23 cellular contexts compared by ENCODE assay signal in the genomic region with DNA sequence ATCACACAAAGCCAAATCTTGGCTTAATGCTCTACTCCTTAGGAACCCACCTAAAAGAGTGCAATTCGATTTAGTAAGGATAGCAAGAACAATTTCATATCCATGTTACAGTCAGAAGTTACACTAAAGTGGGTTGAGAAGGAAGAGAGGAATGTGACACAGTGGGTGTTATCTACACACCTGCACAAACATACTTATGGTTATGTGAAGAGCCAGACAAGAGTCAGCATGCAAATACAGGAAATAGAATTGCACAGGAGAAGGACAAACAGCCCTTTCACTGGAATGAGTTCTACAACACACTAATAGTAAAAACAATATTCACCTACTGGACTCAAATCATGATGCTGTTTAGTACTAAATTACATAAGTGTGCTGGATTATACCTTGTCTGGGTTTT.
DNase-seq lines count a peak whose midpoint lies in the region; ATAC-seq and TF ChIP-seq lines count a peak whose summit lies in the region.
"Had no signal": no experiment of that assay in that cellular context is flagged by ENCODE, and none has a peak within 500 bp of the region (broad histone marks: within the 10 kb centered on the region; RNA-seq: fewer than 3 reads in every experiment).

No MANE protein-coding gene starts in this region.

- H3K36me3 ChIP-seq in RWPE2 (ENCODE audit: low read depth) (no peaks in the 10 kb centered on the region), lower lobe of right lung (no peaks in the 10 kb centered on the region)
- H3K36me3 ChIP-seq: neutrophil, right atrium auricular region, SJSA1 had no signal

- no peak overlapping the region for H3K27ac Mint-ChIP-seq in osteocyte (ENCODE audit: unreplicated experiment)
- H3K27ac Mint-ChIP-seq: activated naive CD4-positive, alpha-beta T cell treated with anti-CD3 and anti-CD28 coated beads, Interleukin-2, amount 10 ng/mL, durations not matched to agents 7 days and 5 days; CD8-positive, alpha-beta T cell; T-helper 17 cell had no signal

- no peak overlapping the region for H3K4me3 Mint-ChIP-seq in osteocyte (ENCODE audit: unreplicated experiment)
- H3K4me3 Mint-ChIP-seq: activated naive CD4-positive, alpha-beta T cell treated with anti-CD3 and anti-CD28 coated beads, Interleukin-2, amount 10 ng/mL, durations not matched to agents 7 days and 5 days; CD8-positive, alpha-beta T cell; T-helper 17 cell had no signal

- H3K9me3 ChIP-seq in RWPE2 (ENCODE audit: severe bottlenecking) (no peaks in the 10 kb centered on the region), lower lobe of right lung (peaks cover 9% of the 10 kb centered on the region)
- H3K9me3 ChIP-seq: neutrophil, testis had no signal

- H3K36me3 Mint-ChIP-seq in osteocyte (ENCODE audit: unreplicated experiment): no peaks in the 10 kb centered on the region
- H3K36me3 Mint-ChIP-seq: activated naive CD4-positive, alpha-beta T cell treated with anti-CD3 and anti-CD28 coated beads, Interleukin-2, amount 10 ng/mL, durations not matched to agents 7 days and 5 days; CD8-positive, alpha-beta T cell had no signal

- intact Hi-C loops in lower lobe of right lung (cut with DNase I): no loop called here

- H3K27me3 ChIP-seq in RWPE2 (ENCODE audit: insufficient read depth, poor library complexity, severe bottlenecking) (no peaks in the 10 kb centered on the region), lower lobe of right lung (ENCODE audit: low read depth) (no peaks in the 10 kb centered on the region)
- H3K27me3 ChIP-seq: neutrophil, right atrium auricular region, SJSA1, testis had no signal

- TF ChIP-seq CTCF in RWPE2 (IDR thresholded peaks at IDR 0.05; ENCODE audit: poor library complexity, severe bottlenecking) (no peak), lower lobe of right lung (IDR thresholded peaks at IDR 0.05) (no peak), osteocyte (IDR thresholded peaks at IDR 0.05) (no peak)

- peaks cover 3% of the 10 kb centered on the region for H3K4me1 ChIP-seq in RWPE2 (ENCODE audit: insufficient read depth, poor library complexity, severe bottlenecking)
- no peaks in the 10 kb centered on the region for H3K4me1 ChIP-seq in lower lobe of right lung
- H3K4me1 ChIP-seq: right atrium auricular region, SJSA1, testis had no signal

- DNase-seq in DMS53 (lab: John Stamatoyannopoulos, UW) (peak; percentile 95), NCI-H2081 treated with DMSO at 0.1 percent for 48 hours (lab: John Stamatoyannopoulos, UW) (peak; percentile 21), RWPE2 (ENCODE audit: low spot score) (no peak), lower lobe of right lung (no peak), osteocyte (ENCODE audit: extremely low spot score, unreplicated experiment) (no peak)
- DNase-seq: activated CD4-positive, alpha-beta T cell treated with anti-CD3 and anti-CD28 coated beads, Interleukin-2, amount 50 U/mL, for 4 hours; activated naive CD4-positive, alpha-beta T cell treated with anti-CD3 and anti-CD28 coated beads, Interleukin-2, amount 10 ng/mL, durations not matched to agents 7 days and 5 days; anterior cingulate cortex; CD8-positive, alpha-beta T cell; cerebellar nuclear complex; effector memory CD4-positive, alpha-beta T cell; glutamatergic neuron; IMR-90; NCI-H446; stimulated activated CD4-positive, alpha-beta T cell treated with anti-CD3 and anti-CD28 coated beads, Interleukin-15, amount 100 ng/mL, for 24 hours; T-helper 17 cell; testis had no signal

- H3K9me3 Mint-ChIP-seq in osteocyte (ENCODE audit: unreplicated experiment): peaks cover 8% of the 10 kb centered on the region

- H3K4me3 ChIP-seq in RWPE2 (ENCODE audit: severe bottlenecking): no peak overlapping the region
- H3K4me3 ChIP-seq in lower lobe of right lung: no peak overlapping the region
- H3K4me3 ChIP-seq: right atrium auricular region, SJSA1, testis had no signal

- no peaks in the 10 kb centered on the region for H3K4me1 Mint-ChIP-seq in osteocyte (ENCODE audit: unreplicated experiment)
- H3K4me1 Mint-ChIP-seq: activated naive CD4-positive, alpha-beta T cell treated with anti-CD3 and anti-CD28 coated beads, Interleukin-2, amount 10 ng/mL, durations not matched to agents 7 days and 5 days; T-helper 17 cell had no signal

- peaks cover 11% of the 10 kb centered on the region for H3K27me3 Mint-ChIP-seq in osteocyte (ENCODE audit: unreplicated experiment)
- H3K27me3 Mint-ChIP-seq: activated naive CD4-positive, alpha-beta T cell treated with anti-CD3 and anti-CD28 coated beads, Interleukin-2, amount 10 ng/mL, durations not matched to agents 7 days and 5 days; T-helper 17 cell had no signal

- ATAC-seq in RWPE2 (ENCODE audit: low read depth) (peak; percentile 68; the same call in 2 of the 3 replicates), lower lobe of right lung (peak; percentile 86 to 94), HG03432 (IDR thresholded peaks at IDR 0.05; ENCODE audit: unreplicated experiment) (no peak), GM18861 (IDR thresholded peaks at IDR 0.05; ENCODE audit: unreplicated experiment) (no peak)
- ATAC-seq: CD8-positive, alpha-beta T cell; T-helper 17 cell had no signal

- no peak overlapping the region for H3K27ac ChIP-seq in RWPE2 (ENCODE audit: poor library complexity, severe bottlenecking)
- no peak overlapping the region for H3K27ac ChIP-seq in lower lobe of right lung
- H3K27ac ChIP-seq: neutrophil, right atrium auricular region, SJSA1, testis, VCaP had no signal

Comparison
In these comparisons a context has a peak if more than half of its experiments do, and no peak if none do; other contexts are left out.
1. DNase-seq: peak in DMS53 (single experiment) and NCI-H2081 treated with DMSO at 0.1 percent for 48 hours (single experiment); none in RWPE2 (single experiment), lower lobe of right lung (single experiment) and osteocyte (single experiment).
2. ATAC-seq: peak in RWPE2 (single experiment) and lower lobe of right lung (2 of 2); none in HG03432 (single experiment) and GM18861 (single experiment).